In genomic region chr11:5043385-5043784, GRCh38 we compare ENCODE assay signal across 29 cellular contexts. TPM values are rescaled to one million over a fixed set of nuclear protein-coding genes. Genes with fewer than 3 reads are reported as not detected.
A peak's percentile ranks its signal among the peaks of the same experiment; 100 is the strongest.
DNase-seq lines count a peak whose midpoint lies in the region; ATAC-seq, FAIRE-seq and TF ChIP-seq lines count a peak whose summit lies in the region.
"Had no signal": no experiment of that assay in that cellular context is flagged by ENCODE, and none has a peak within 500 bp of the region (broad histone marks: within the 10 kb centered on the region; RNA-seq: fewer than 3 reads in every experiment).

No MANE protein-coding gene starts in this region.

- H3K4me1 ChIP-seq in CD8-positive, alpha-beta memory T cell (ENCODE audit: insufficient read depth, low read length) = no peaks in the 10 kb centered on the region
- H3K4me1 ChIP-seq: adrenal gland, esophagus muscularis mucosa, parathyroid adenoma, Peyer's patch, testis had no signal

- H3K9me3 Mint-ChIP-seq in CD8-positive, alpha-beta memory T cell = no peaks in the 10 kb centered on the region
- H3K9me3 Mint-ChIP-seq: activated B cell treated with CpG ODN at 0.5 μM for 24 hours, mesothelial cell of epicardium had no signal

- H3K9me3 ChIP-seq in CD8-positive, alpha-beta memory T cell (ENCODE audit: low read length) = no peaks in the 10 kb centered on the region
- H3K9me3 ChIP-seq: adrenal gland, esophagus muscularis mucosa, Peyer's patch, testis had no signal

- no peak overlapping the region for H3K27ac Mint-ChIP-seq in CD8-positive, alpha-beta memory T cell
- H3K27ac Mint-ChIP-seq: activated B cell treated with CpG ODN at 0.5 μM for 24 hours; activated CD4-positive, alpha-beta memory T cell treated with anti-CD3 and anti-CD28 coated beads, Interleukin-2, amount 10 ng/mL, durations not matched to agents 7 days and 5 days; CD4-positive, alpha-beta memory T cell; mesothelial cell of epicardium; natural killer cell; stimulated activated memory B cell treated with anti-CD40 and anti-IgM and Interleukin-4, amounts not matched to agents 10 μg/mL and 1 μg/mL and 100 μg/mL, for 72 hours had no signal

- no peaks in the 10 kb centered on the region for H3K27me3 Mint-ChIP-seq in CD8-positive, alpha-beta memory T cell
- H3K27me3 Mint-ChIP-seq: activated B cell treated with CpG ODN at 0.5 μM for 24 hours; activated CD4-positive, alpha-beta memory T cell treated with anti-CD3 and anti-CD28 coated beads, Interleukin-2, amount 10 ng/mL, durations not matched to agents 7 days and 5 days; CD4-positive, alpha-beta memory T cell; central memory CD8-positive, alpha-beta T cell had no signal

- no peaks in the 10 kb centered on the region for H3K27me3 ChIP-seq in bronchial epithelial cell (ENCODE audit: control insufficient read depth, insufficient read depth, low read length)
- H3K27me3 ChIP-seq in CD8-positive, alpha-beta memory T cell (ENCODE audit: insufficient read depth, low read length, poor library complexity, severe bottlenecking) = no peaks in the 10 kb centered on the region
- H3K27me3 ChIP-seq: adrenal gland, esophagus muscularis mucosa, Peyer's patch, testis had no signal

- TF ChIP-seq POLR2A in H54 (IDR thresholded peaks at IDR 0.05; ENCODE audit: low read depth, low read length) = no peak

- no peak for DNase-seq in H54 (ENCODE audit: insufficient read length, low spot score)
- DNase-seq in NCI-H82 (lab: John Stamatoyannopoulos, UW) = peak; percentile 82
- peak; percentile 70 for DNase-seq in bronchial epithelial cell (ENCODE audit: low read depth)
- peak; percentile 41 for DNase-seq in retinal pigment epithelial cell (ENCODE audit: low read depth)
- DNase-seq in CD8-positive, alpha-beta memory T cell = no peak
- no peak for DNase-seq in COLO829 (ENCODE audit: low spot score)
- DNase-seq: activated B cell treated with CpG ODN at 0.5 μM for 24 hours; activated CD4-positive, alpha-beta memory T cell treated with anti-CD3 and anti-CD28 coated beads, Interleukin-2, amount 10 ng/mL, durations not matched to agents 7 days and 5 days; activated gamma-delta T cell treated with Interleukin-2 at 50 U/mL for 16 hours; activated T-cell treated with anti-CD3 and anti-CD28 coated beads for 4 hours; adrenal gland; CD4-positive, alpha-beta memory T cell; DMS79; effector CD4-positive, alpha-beta T cell; left colon; natural killer cell; NCI-H1092; NCI-H2029 treated with DMSO at 0.1 percent for 48 hours; Peyer's patch; T-helper 9 cell; testis had no signal

- no peak overlapping the region for H3K4me3 Mint-ChIP-seq in CD8-positive, alpha-beta memory T cell
- H3K4me3 Mint-ChIP-seq: activated B cell treated with CpG ODN at 0.5 μM for 24 hours; activated CD4-positive, alpha-beta memory T cell treated with anti-CD3 and anti-CD28 coated beads, Interleukin-2, amount 10 ng/mL, durations not matched to agents 7 days and 5 days; CD4-positive, alpha-beta memory T cell; central memory CD8-positive, alpha-beta T cell; mesothelial cell of epicardium; natural killer cell; stimulated activated memory B cell treated with anti-CD40 and anti-IgM and Interleukin-4, amounts not matched to agents 10 μg/mL and 1 μg/mL and 100 μg/mL, for 72 hours had no signal

- POLR2A ChIA-PET in CD8-positive, alpha-beta memory T cell (lab: Charles Lee) = no interaction called here

- no peak overlapping the region for H3K4me3 ChIP-seq in bronchial epithelial cell (ENCODE audit: low read depth, low read length)
- H3K4me3 ChIP-seq in retinal pigment epithelial cell (ENCODE audit: low read length) = no peak overlapping the region
- no peak overlapping the region for H3K4me3 ChIP-seq in CD8-positive, alpha-beta memory T cell (ENCODE audit: low read length)
- H3K4me3 ChIP-seq: adrenal gland, esophagus muscularis mucosa, Peyer's patch, SK-N-MC, testis had no signal

- H3K27ac ChIP-seq in CD8-positive, alpha-beta memory T cell (ENCODE audit: low read depth, low read length) = no peak overlapping the region
- H3K27ac ChIP-seq: adrenal gland, esophagus muscularis mucosa, HL-60, parathyroid adenoma, Peyer's patch, SK-N-MC, testis had no signal

- CTCF ChIA-PET in CD8-positive, alpha-beta memory T cell (lab: Charles Lee) = no interaction called here

- ATAC-seq in GM18867 (IDR thresholded peaks at IDR 0.05; ENCODE audit: unreplicated experiment) = no peak
- ATAC-seq: left colon; natural killer cell; stimulated activated memory B cell treated with anti-CD40 and anti-IgM and Interleukin-4, amounts not matched to agents 10 μg/mL and 1 μg/mL and 100 μg/mL, for 72 hours had no signal

- H3K36me3 ChIP-seq in bronchial epithelial cell (ENCODE audit: control insufficient read depth, insufficient read depth, low read length) = no peaks in the 10 kb centered on the region
- no peaks in the 10 kb centered on the region for H3K36me3 ChIP-seq in CD8-positive, alpha-beta memory T cell (ENCODE audit: insufficient read depth, low read length)
- H3K36me3 ChIP-seq: adrenal gland, esophagus muscularis mucosa, Peyer's patch had no signal

- H3K36me3 Mint-ChIP-seq in CD8-positive, alpha-beta memory T cell = no peaks in the 10 kb centered on the region
- H3K36me3 Mint-ChIP-seq: CD4-positive, alpha-beta memory T cell; mesothelial cell of epicardium; natural killer cell; stimulated activated memory B cell treated with anti-CD40 and anti-IgM and Interleukin-4, amounts not matched to agents 10 μg/mL and 1 μg/mL and 100 μg/mL, for 72 hours had no signal

- TF ChIP-seq CTCF in bronchial epithelial cell (IDR thresholded peaks at IDR 0.05; ENCODE audit: insufficient read depth, low read length, severe bottlenecking) (no peak), retinal pigment epithelial cell (conservative IDR thresholded peaks at IDR 0.05; ENCODE audit: low read depth, low read length) (no peak)

- FAIRE-seq in H54 (lab: Jason Lieb, UNC) (peak; percentile 20), bronchial epithelial cell (lab: Jason Lieb, UNC) (no peak)

- no peaks in the 10 kb centered on the region for H3K4me1 Mint-ChIP-seq in CD8-positive, alpha-beta memory T cell
- H3K4me1 Mint-ChIP-seq: activated B cell treated with CpG ODN at 0.5 μM for 24 hours; activated CD4-positive, alpha-beta memory T cell treated with anti-CD3 and anti-CD28 coated beads, Interleukin-2, amount 10 ng/mL, durations not matched to agents 7 days and 5 days; CD4-positive, alpha-beta memory T cell; central memory CD8-positive, alpha-beta T cell; mesothelial cell of epicardium; natural killer cell; stimulated activated memory B cell treated with anti-CD40 and anti-IgM and Interleukin-4, amounts not matched to agents 10 μg/mL and 1 μg/mL and 100 μg/mL, for 72 hours had no signal

RNA-seq across cellular contexts. Expression of gene OR52J3, which starts 2.9 kb away (rescaled TPM):
- not detected in 2 replicates for total RNA-seq in bronchial epithelial cell
- not detected for total RNA-seq in CD8-positive, alpha-beta memory T cell
- not detected for polyA plus RNA-seq in CD8-positive, alpha-beta memory T cell
- total RNA-seq: activated B cell treated with CpG ODN at 0.5 μM for 24 hours; activated CD4-positive, alpha-beta memory T cell treated with anti-CD3 and anti-CD28 coated beads, Interleukin-2, amount 10 ng/mL, durations not matched to agents 7 days and 5 days; adrenal gland; CD4-positive, alpha-beta memory T cell; esophagus muscularis mucosa; left colon; mesothelial cell of epicardium; natural killer cell; Peyer's patch; testis had no signal
- polyA plus RNA-seq: adrenal gland; CD4-positive, alpha-beta memory T cell had no signal

RNA-seq across cellular contexts. Expression of gene OR52E2, which starts 16.0 kb away (rescaled TPM):
- not detected in 2 replicates for total RNA-seq in bronchial epithelial cell
- not detected for total RNA-seq in CD8-positive, alpha-beta memory T cell
- polyA plus RNA-seq in CD8-positive, alpha-beta memory T cell = not detected
- total RNA-seq: activated B cell treated with CpG ODN at 0.5 μM for 24 hours; activated CD4-positive, alpha-beta memory T cell treated with anti-CD3 and anti-CD28 coated beads, Interleukin-2, amount 10 ng/mL, durations not matched to agents 7 days and 5 days; adrenal gland; CD4-positive, alpha-beta memory T cell; esophagus muscularis mucosa; left colon; mesothelial cell of epicardium; natural killer cell; Peyer's patch had no signal
- polyA plus RNA-seq: adrenal gland; CD4-positive, alpha-beta memory T cell had no signal

RNA-seq across cellular contexts. Expression of gene OR52E1, which starts 26.0 kb away (rescaled TPM):
- not detected in 2 replicates for total RNA-seq in bronchial epithelial cell
- not detected for total RNA-seq in CD8-positive, alpha-beta memory T cell
- not detected for polyA plus RNA-seq in CD8-positive, alpha-beta memory T cell
- total RNA-seq: activated B cell treated with CpG ODN at 0.5 μM for 24 hours; activated CD4-positive, alpha-beta memory T cell treated with anti-CD3 and anti-CD28 coated beads, Interleukin-2, amount 10 ng/mL, durations not matched to agents 7 days and 5 days; adrenal gland; CD4-positive, alpha-beta memory T cell; esophagus muscularis mucosa; left colon; mesothelial cell of epicardium; natural killer cell; Peyer's patch; testis had no signal
- polyA plus RNA-seq: adrenal gland; CD4-positive, alpha-beta memory T cell had no signal

RNA-seq across cellular contexts. Expression of gene OR51L1, which starts 48.7 kb away (rescaled TPM):
- not detected in 2 replicates for total RNA-seq in bronchial epithelial cell
- not detected for total RNA-seq in CD8-positive, alpha-beta memory T cell
- polyA plus RNA-seq in CD8-positive, alpha-beta memory T cell = not detected
- total RNA-seq: activated B cell treated with CpG ODN at 0.5 μM for 24 hours; activated CD4-positive, alpha-beta memory T cell treated with anti-CD3 and anti-CD28 coated beads, Interleukin-2, amount 10 ng/mL, durations not matched to agents 7 days and 5 days; adrenal gland; CD4-positive, alpha-beta memory T cell; esophagus muscularis mucosa; left colon; mesothelial cell of epicardium; natural killer cell; Peyer's patch; testis had no signal
- polyA plus RNA-seq: adrenal gland; CD4-positive, alpha-beta memory T cell had no signal

Comparison
In these comparisons a context has a peak if more than half of its experiments do, and no peak if none do; other contexts are left out.
1. DNase-seq: peak in NCI-H82 (single experiment), bronchial epithelial cell (single experiment) and retinal pigment epithelial cell (single experiment); none in H54 (single experiment), CD8-positive, alpha-beta memory T cell (0 of 5) and COLO829 (single experiment).